In genomic region chr20:21396045-21396893, GRCh38 we compare ENCODE assay signal across 12 cellular contexts. TPM values are rescaled to one million over a fixed set of nuclear protein-coding genes. Genes with fewer than 3 reads are reported as not detected.
DNase-seq lines count a peak whose midpoint lies in the region; ATAC-seq and TF ChIP-seq lines count a peak whose summit lies in the region.
"Had no signal": no experiment of that assay in that cellular context is flagged by ENCODE, and none has a peak within 500 bp of the region (broad histone marks: within the 10 kb centered on the region; RNA-seq: fewer than 3 reads in every experiment).

No MANE protein-coding gene starts in this region.

- TF ChIP-seq POLR2A in thyroid gland (IDR thresholded peaks at IDR 0.05), result no peak

- H3K4me1 ChIP-seq in thyroid gland, result peaks cover 0 to 19% of the 10 kb centered on the region in 2 donors

- peaks cover 22% of the 10 kb centered on the region for H3K4me1 Mint-ChIP-seq in activated CD8-positive, alpha-beta memory T cell treated with anti-CD3 and anti-CD28 coated beads, Interleukin-2, amount 10 ng/mL, durations not matched to agents 7 days and 5 days
- H3K4me1 Mint-ChIP-seq in progenitor cell of endocrine pancreas (ENCODE audit: low read depth), result peaks cover 4% of the 10 kb centered on the region

- H3K27ac ChIP-seq in thyroid gland, result no peak overlapping the region

- peaks cover 8% of the 10 kb centered on the region for H3K36me3 Mint-ChIP-seq in activated CD8-positive, alpha-beta memory T cell treated with anti-CD3 and anti-CD28 coated beads, Interleukin-2, amount 10 ng/mL, durations not matched to agents 7 days and 5 days
- H3K36me3 Mint-ChIP-seq in progenitor cell of endocrine pancreas (ENCODE audit: insufficient read depth), result no peaks in the 10 kb centered on the region

- H3K36me3 ChIP-seq in thyroid gland, result no peaks in the 10 kb centered on the region

- intact Hi-C loops in Right ventricle myocardium superior (cut with DNase I) (no loop called here), left ventricle myocardium superior (cut with micrococcal nuclease) (no loop called here), thyroid gland (cut with DNase I) (loop anchor here (10.0 kb wide), 1 partner anchor 271 kb away; the partner anchor contains the start of gene KIZ)

- WGBS in thyroid gland, 2 donors, result 5% methylated on average over 25 of the region's 119 CpGs; no CpG with 5 or more reads in 1 of the 2 donors

- CTCF ChIA-PET in activated CD8-positive, alpha-beta memory T cell treated with anti-CD3 and anti-CD28 coated beads, Interleukin-2, amount 10 ng/mL, durations not matched to agents 7 days and 5 days (lab: Charles Lee), result interaction anchor here (1.1 kb wide), 1 partner anchor 10 kb away, joined by 3 read pairs; no protein-coding TSS in a partner anchor

- no peaks in the 10 kb centered on the region for H3K9me3 ChIP-seq in thyroid gland

- H3K27me3 ChIP-seq in thyroid gland, result peaks cover 70% of the 10 kb centered on the region

- TF ChIP-seq CTCF in thyroid gland (IDR thresholded peaks at IDR 0.05) (no peak), progenitor cell of endocrine pancreas (IDR thresholded peaks at IDR 0.05; ENCODE audit: unreplicated experiment) (no peak)

- no peaks in the 10 kb centered on the region for H3K9me3 Mint-ChIP-seq in activated CD8-positive, alpha-beta memory T cell treated with anti-CD3 and anti-CD28 coated beads, Interleukin-2, amount 10 ng/mL, durations not matched to agents 7 days and 5 days (ENCODE audit: low read depth)
- H3K9me3 Mint-ChIP-seq in progenitor cell of endocrine pancreas (ENCODE audit: low read depth), result no peaks in the 10 kb centered on the region
- H3K9me3 Mint-ChIP-seq: neural crest cell; stimulated activated naive CD8-positive, alpha-beta T cell treated with anti-CD3 and anti-CD28 coated beads, Interleukin-15, Interleukin-2, amounts not matched to agents 100 ng/mL and 50 ng/mL, for 24 hours had no signal

- DNase-seq in Right ventricle myocardium superior (peak; percentile 25), left ventricle myocardium superior (no peak), iPS-NIHi7 (ENCODE audit: extremely low spot score) (peak; percentile 27), thyroid gland (peak; percentile 15 to 49), progenitor cell of endocrine pancreas (ENCODE audit: low spot score, unreplicated experiment) (no peak)
- DNase-seq in activated CD8-positive, alpha-beta memory T cell treated with anti-CD3 and anti-CD28 coated beads, Interleukin-2, amount 10 ng/mL, durations not matched to agents 7 days and 5 days, result no peak
- DNase-seq: KG1 had no signal

- ATAC-seq in Right ventricle myocardium superior (ENCODE audit: poor library complexity) (no peak), left ventricle myocardium superior (no peak), GM21367 (IDR thresholded peaks at IDR 0.05; ENCODE audit: unreplicated experiment) (no peak), GM21717 (IDR thresholded peaks at IDR 0.05; ENCODE audit: unreplicated experiment) (no peak)
- ATAC-seq in activated CD8-positive, alpha-beta memory T cell treated with anti-CD3 and anti-CD28 coated beads, Interleukin-2, amount 10 ng/mL, durations not matched to agents 7 days and 5 days, result peak; percentile 31

- H3K27ac Mint-ChIP-seq in activated CD8-positive, alpha-beta memory T cell treated with anti-CD3 and anti-CD28 coated beads, Interleukin-2, amount 10 ng/mL, durations not matched to agents 7 days and 5 days, result no peak overlapping the region
- H3K27ac Mint-ChIP-seq in progenitor cell of endocrine pancreas, result no peak overlapping the region
- H3K27ac Mint-ChIP-seq: stimulated activated naive CD8-positive, alpha-beta T cell treated with anti-CD3 and anti-CD28 coated beads, Interleukin-15, Interleukin-2, amounts not matched to agents 100 ng/mL and 50 ng/mL, for 24 hours had no signal

- H3K4me3 ChIP-seq in thyroid gland (replicated peaks in 1 of 3), result no peak overlapping the region

- peaks cover 80% of the 10 kb centered on the region for H3K27me3 Mint-ChIP-seq in activated CD8-positive, alpha-beta memory T cell treated with anti-CD3 and anti-CD28 coated beads, Interleukin-2, amount 10 ng/mL, durations not matched to agents 7 days and 5 days
- peaks cover 77% of the 10 kb centered on the region for H3K27me3 Mint-ChIP-seq in progenitor cell of endocrine pancreas

- H3K4me3 Mint-ChIP-seq in activated CD8-positive, alpha-beta memory T cell treated with anti-CD3 and anti-CD28 coated beads, Interleukin-2, amount 10 ng/mL, durations not matched to agents 7 days and 5 days, result no peak overlapping the region
- H3K4me3 Mint-ChIP-seq in progenitor cell of endocrine pancreas (ENCODE audit: low read depth), result no peak overlapping the region

RNA-seq across cellular contexts. Expression of gene NKX2-4, which starts 1.1 kb away (rescaled TPM):
- total RNA-seq in Right ventricle myocardium superior (not detected), left ventricle myocardium superior (not detected), thyroid gland (under 1 TPM in 1 of 4 donors, not detected in 3; 0.11 TPM), progenitor cell of endocrine pancreas (not detected in 2 replicates)
- not detected for total RNA-seq in activated CD8-positive, alpha-beta memory T cell treated with anti-CD3 and anti-CD28 coated beads, Interleukin-2, amount 10 ng/mL, durations not matched to agents 7 days and 5 days
- total RNA-seq: neural crest cell; T-helper 2 cell treated with Interferon-gamma antibody and Interleukin-4, amounts not matched to agents 100 ng/mL and 5 ng/mL, for 36 hours had no signal

Comparison
In these comparisons a context has a peak if more than half of its experiments do, and no peak if none do; other contexts are left out.
1. DNase-seq: peak in Right ventricle myocardium superior (single experiment), iPS-NIHi7 (single experiment) and thyroid gland (2 of 2); none in left ventricle myocardium superior (single experiment), activated CD8-positive, alpha-beta memory T cell treated with anti-CD3 and anti-CD28 coated beads, Interleukin-2, amount 10 ng/mL, durations not matched to agents 7 days and 5 days (single experiment) and progenitor cell of endocrine pancreas (single experiment).